Comparison of ENCODE assay signal across 2 cellular contexts in the genomic region with DNA sequence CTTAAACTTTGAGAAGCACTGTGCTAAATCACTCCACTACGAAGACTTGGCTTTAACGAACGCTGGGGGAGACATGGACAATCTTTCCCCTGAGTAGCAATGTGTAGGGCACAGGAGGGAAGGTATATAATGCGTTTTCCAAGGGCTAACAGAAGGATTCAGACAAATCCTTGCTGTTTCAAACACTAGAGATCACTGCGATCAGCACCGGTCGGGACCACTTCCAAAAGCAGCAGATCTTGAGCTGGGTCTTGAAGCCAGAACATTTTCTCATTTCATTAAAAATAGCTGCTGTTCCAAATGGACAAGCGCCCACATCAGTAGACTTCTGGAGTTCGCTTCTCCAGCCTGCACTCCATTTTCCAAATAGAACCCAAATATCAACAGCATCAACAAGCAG.
TF ChIP-seq lines count a peak whose summit lies in the region.

No MANE protein-coding gene starts in this region.

TF ChIP-seq in A549, 52 proteins besides CTCF, POLR2A, EP300 and RAD21 (continued from another document):
- TF ChIP-seq CBX2 (IDR thresholded peaks at IDR 0.05; ENCODE audit: borderline replicate concordance, low read depth) (no peak), ESRRA (IDR thresholded peaks at IDR 0.05; ENCODE audit: borderline replicate concordance, low read length) (no peak)
- TF ChIP-seq, protein P1, sequence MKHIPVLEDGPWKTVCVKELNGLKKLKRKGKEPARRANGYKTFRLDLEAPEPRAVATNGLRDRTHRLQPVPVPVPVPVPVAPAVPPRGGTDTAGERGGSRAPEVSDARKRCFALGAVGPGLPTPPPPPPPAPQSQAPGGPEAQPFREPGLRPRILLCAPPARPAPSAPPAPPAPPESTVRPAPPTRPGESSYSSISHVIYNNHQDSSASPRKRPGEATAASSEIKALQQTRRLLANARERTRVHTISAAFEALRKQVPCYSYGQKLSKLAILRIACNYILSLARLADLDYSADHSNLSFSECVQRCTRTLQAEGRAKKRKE (CRISPR knock-in tag; IDR thresholded peaks at IDR 0.05; ENCODE audit: low read depth): no peak

TF ChIP-seq in HCT116, 20 proteins besides CTCF, POLR2A, EP300 and RAD21 (continued from another document):
- TF ChIP-seq EGR1 (IDR thresholded peaks at IDR 0.05; ENCODE audit: low read depth) (no peak), CEBPB (IDR thresholded peaks at IDR 0.05; ENCODE audit: low read depth) (no peak), SP1 (IDR thresholded peaks at IDR 0.05; ENCODE audit: low read depth) (no peak), YY1 (IDR thresholded peaks at IDR 0.05; ENCODE audit: extremely low read depth, insufficient replicate concordance, low read depth, low read length) (no peak), POLR2AphosphoS5 (IDR thresholded peaks at IDR 0.05; ENCODE audit: low read depth, low read length) (no peak), CBX3 (IDR thresholded peaks at IDR 0.05; ENCODE audit: low read depth) (no peak), SRF (IDR thresholded peaks at IDR 0.05; ENCODE audit: low read depth) (no peak), JUND (IDR thresholded peaks at IDR 0.05) (no peak)
- TF ChIP-seq, protein P2, sequence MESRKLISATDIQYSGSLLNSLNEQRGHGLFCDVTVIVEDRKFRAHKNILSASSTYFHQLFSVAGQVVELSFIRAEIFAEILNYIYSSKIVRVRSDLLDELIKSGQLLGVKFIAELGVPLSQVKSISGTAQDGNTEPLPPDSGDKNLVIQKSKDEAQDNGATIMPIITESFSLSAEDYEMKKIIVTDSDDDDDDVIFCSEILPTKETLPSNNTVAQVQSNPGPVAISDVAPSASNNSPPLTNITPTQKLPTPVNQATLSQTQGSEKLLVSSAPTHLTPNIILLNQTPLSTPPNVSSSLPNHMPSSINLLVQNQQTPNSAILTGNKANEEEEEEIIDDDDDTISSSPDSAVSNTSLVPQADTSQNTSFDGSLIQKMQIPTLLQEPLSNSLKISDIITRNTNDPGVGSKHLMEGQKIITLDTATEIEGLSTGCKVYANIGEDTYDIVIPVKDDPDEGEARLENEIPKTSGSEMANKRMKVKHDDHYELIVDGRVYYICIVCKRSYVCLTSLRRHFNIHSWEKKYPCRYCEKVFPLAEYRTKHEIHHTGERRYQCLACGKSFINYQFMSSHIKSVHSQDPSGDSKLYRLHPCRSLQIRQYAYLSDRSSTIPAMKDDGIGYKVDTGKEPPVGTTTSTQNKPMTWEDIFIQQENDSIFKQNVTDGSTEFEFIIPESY (IDR thresholded peaks at IDR 0.05; ENCODE audit: extremely low read depth, insufficient replicate concordance, low read length): no peak
TF ChIP-seq in HCT116: peak in this region for 0.
